ENCODE assay signal across 8 cellular contexts in the genomic region with DNA sequence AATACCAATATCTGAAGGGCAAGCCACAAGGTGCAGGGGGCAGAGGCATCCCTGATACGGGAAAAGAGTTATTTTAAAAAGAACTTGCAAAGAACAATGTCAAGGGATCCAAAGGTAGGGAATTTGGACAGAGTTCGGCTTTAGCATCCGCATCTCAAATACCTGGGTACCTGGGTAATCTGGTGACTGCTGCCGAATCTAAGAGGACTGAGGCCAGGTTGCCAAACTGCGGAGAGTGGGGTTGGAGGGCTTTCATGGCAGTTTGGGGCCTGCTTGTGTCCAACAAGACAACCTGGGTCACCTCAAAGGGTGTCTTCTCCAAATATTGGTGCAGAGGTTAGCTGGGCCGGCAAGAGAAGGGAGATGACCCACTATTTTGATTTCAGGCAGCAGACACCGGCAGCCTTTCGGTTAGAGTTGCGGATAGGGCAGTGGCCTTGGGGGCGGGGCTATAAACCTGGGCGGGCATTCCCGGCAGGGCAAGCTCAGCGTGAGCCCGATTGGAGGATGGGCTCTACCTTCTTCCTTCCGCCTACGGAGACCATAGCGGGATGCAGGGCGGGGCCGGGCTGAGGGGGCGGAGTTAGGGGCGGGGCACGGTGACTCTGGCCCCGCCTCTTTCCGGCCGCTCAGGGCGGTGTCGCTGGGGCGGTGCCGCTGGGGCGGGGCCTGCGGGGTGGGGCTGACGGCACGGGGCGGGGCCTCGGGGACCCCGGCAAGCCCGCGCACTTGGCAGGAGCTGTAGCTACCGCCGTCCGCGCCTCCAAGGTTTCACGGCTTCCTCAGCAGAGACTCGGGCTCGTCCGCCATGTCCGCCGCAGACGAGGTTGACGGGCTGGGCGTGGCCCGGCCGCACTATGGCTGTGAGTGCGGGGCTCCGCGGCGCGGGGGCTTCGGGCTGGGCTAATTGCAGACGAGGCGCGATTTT. TPM values are rescaled to one million over a fixed set of nuclear protein-coding genes. Genes with fewer than 3 reads are reported as not detected.
DNase-seq lines count a peak whose midpoint lies in the region; TF ChIP-seq lines count a peak whose summit lies in the region.

A gene with protein sequence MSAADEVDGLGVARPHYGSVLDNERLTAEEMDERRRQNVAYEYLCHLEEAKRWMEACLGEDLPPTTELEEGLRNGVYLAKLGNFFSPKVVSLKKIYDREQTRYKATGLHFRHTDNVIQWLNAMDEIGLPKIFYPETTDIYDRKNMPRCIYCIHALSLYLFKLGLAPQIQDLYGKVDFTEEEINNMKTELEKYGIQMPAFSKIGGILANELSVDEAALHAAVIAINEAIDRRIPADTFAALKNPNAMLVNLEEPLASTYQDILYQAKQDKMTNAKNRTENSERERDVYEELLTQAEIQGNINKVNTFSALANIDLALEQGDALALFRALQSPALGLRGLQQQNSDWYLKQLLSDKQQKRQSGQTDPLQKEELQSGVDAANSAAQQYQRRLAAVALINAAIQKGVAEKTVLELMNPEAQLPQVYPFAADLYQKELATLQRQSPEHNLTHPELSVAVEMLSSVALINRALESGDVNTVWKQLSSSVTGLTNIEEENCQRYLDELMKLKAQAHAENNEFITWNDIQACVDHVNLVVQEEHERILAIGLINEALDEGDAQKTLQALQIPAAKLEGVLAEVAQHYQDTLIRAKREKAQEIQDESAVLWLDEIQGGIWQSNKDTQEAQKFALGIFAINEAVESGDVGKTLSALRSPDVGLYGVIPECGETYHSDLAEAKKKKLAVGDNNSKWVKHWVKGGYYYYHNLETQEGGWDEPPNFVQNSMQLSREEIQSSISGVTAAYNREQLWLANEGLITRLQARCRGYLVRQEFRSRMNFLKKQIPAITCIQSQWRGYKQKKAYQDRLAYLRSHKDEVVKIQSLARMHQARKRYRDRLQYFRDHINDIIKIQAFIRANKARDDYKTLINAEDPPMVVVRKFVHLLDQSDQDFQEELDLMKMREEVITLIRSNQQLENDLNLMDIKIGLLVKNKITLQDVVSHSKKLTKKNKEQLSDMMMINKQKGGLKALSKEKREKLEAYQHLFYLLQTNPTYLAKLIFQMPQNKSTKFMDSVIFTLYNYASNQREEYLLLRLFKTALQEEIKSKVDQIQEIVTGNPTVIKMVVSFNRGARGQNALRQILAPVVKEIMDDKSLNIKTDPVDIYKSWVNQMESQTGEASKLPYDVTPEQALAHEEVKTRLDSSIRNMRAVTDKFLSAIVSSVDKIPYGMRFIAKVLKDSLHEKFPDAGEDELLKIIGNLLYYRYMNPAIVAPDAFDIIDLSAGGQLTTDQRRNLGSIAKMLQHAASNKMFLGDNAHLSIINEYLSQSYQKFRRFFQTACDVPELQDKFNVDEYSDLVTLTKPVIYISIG (N-terminal part only) (plus strand): TSS at position 709 of the 928 bp plus-strand sequence. CDS start 100 bp downstream, at position 809.

- H3K36me3 ChIP-seq in H7 (replicated peaks; ENCODE audit: control insufficient read depth, insufficient read depth, low read length): no peaks in the 10 kb centered on the region; the same call in none of the 2 replicates
- H3K36me3 ChIP-seq in stomach smooth muscle (ENCODE audit: control insufficient read depth in 2 of 2, insufficient read depth in 2 of 2, low read length in 2 of 2): peaks cover 0 to 5% of the 10 kb centered on the region in 2 donors

- H3K27me3 ChIP-seq in H7 (ENCODE audit: control insufficient read depth, insufficient read depth, low read length): no peaks in the 10 kb centered on the region
- H3K27me3 ChIP-seq in stomach smooth muscle (ENCODE audit: control insufficient read depth in 1 of 2, insufficient read depth in 2 of 2, low read length in 2 of 2): no peaks in the 10 kb centered on the region

- DNase-seq in ELF-1 (ENCODE audit: low read depth, low spot score) (peak; percentile 97), H7 (peak; percentile 98), M059J (ENCODE audit: low read depth) (peak; percentile 93), SHP77 (lab: John Stamatoyannopoulos, UW) (peak; percentile 90 to 94), fibroblast of villous mesenchyme (ENCODE audit: low read depth) (peak; percentile 97), neural crest cell (ENCODE audit: low read depth, low spot score) (peak; percentile 90)
- peak; percentile 98 for DNase-seq in activated effector memory CD4-positive, alpha-beta T cell treated with anti-CD3 and anti-CD28 coated beads, Interleukin-2, amount 50 U/mL, for 16 hours

- H3K4me3 ChIP-seq in H7 (ENCODE audit: insufficient read depth, low read depth, low read length) (peak within 1 kb of the TSS; percentile 91), fibroblast of villous mesenchyme (ENCODE audit: low read depth, low read length) (peak within 1 kb of the TSS; percentile 96), stomach smooth muscle (ENCODE audit: low read length in 2 of 2) (peak within 1 kb of the TSS; percentile 91 to 96)

- H3K27ac ChIP-seq in stomach smooth muscle (ENCODE audit: low read length): peak within 1 kb of the TSS; percentile 85

- H3K9me3 Mint-ChIP-seq in neural crest cell: peaks cover 2% of the 10 kb centered on the region

- H3K9ac ChIP-seq in stomach smooth muscle (ENCODE audit: low read length in 2 of 2): peak within 1 kb of the TSS; percentile 92 to 94

- H3K4me1 Mint-ChIP-seq in neural crest cell: peaks cover 32% of the 10 kb centered on the region

- peaks cover 3% of the 10 kb centered on the region for H3K36me3 Mint-ChIP-seq in neural crest cell (ENCODE audit: low read depth)

- H3K27me3 Mint-ChIP-seq in neural crest cell (ENCODE audit: low read depth): no peaks in the 10 kb centered on the region

- peak within 1 kb of the TSS; percentile 86 for H3K27ac Mint-ChIP-seq in neural crest cell (ENCODE audit: unreplicated experiment)

- H3K4me1 ChIP-seq in stomach smooth muscle (ENCODE audit: control insufficient read depth, insufficient read depth, low read length): peaks cover 13% of the 10 kb centered on the region

- peak within 1 kb of the TSS; percentile 89 for H3K4me3 Mint-ChIP-seq in neural crest cell

- no peaks in the 10 kb centered on the region for H3K9me3 ChIP-seq in stomach smooth muscle (ENCODE audit: control insufficient read depth in 2 of 2, low read length in 2 of 2)

- TF ChIP-seq CTCF in fibroblast of villous mesenchyme (IDR thresholded peaks at IDR 0.05; ENCODE audit: insufficient read depth, low read depth, low read length): no peak
- no peak for TF ChIP-seq CTCF in neural crest cell (conservative IDR thresholded peaks at IDR 0.05)

RNA-seq across cellular contexts. Expression of the gene that starts here (rescaled TPM):
- 74.7 and 87.6 TPM in 2 replicates for total RNA-seq in H7 (2014; rRNA removed; shearing (Covaris generic))
- total RNA-seq in M059J (2014; rRNA removed; shearing (Covaris generic)): 134 and 206 TPM in 2 replicates
- 265 and 297 TPM in 2 replicates for total RNA-seq in fibroblast of villous mesenchyme
- total RNA-seq in neural crest cell: 46.1 and 49.2 TPM in 2 replicates

Comparison
In these comparisons a context has a peak if more than half of its experiments do, and no peak if none do; other contexts are left out.
1. Peak in every context shown above with its lines: DNase-seq, H3K4me3 ChIP-seq and H3K27ac ChIP-seq.